In the genomic region with DNA sequence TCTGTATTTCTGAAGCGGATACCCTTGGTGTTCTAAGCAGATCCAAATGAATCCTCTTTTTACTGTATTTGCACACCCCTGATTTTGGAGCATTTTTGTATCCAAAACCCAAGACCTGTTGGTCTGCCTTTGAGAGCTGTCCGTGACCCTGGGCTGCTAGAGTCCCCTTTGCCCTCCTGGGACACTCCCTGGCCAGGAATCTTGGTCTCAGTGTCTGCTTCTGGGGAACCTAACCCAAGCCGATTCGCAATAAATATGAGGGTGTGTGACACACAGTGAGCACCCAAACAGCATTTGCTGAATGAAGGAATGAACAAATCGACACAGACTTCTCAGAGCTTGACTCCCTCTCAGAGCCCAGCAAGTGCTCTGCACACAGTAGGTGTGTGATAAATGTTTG, we compare ENCODE assay signal across 19 cellular contexts.
DNase-seq lines count a peak whose midpoint lies in the region; ATAC-seq, FAIRE-seq and TF ChIP-seq lines count a peak whose summit lies in the region.
"Had no signal": no experiment of that assay in that cellular context is flagged by ENCODE, and none has a peak within 500 bp of the region (broad histone marks: within the 10 kb centered on the region; RNA-seq: fewer than 3 reads in every experiment).

No MANE protein-coding gene starts in this region.

- no peak overlapping the region for H2BK5ac ChIP-seq in mesenchymal stem cell (ENCODE audit: low read depth, low read length, poor library complexity, severe bottlenecking)

- DNase-seq in HepG2 (ENCODE audit: low spot score) (no peak), right lobe of liver (no peak), PC-9 (peak in 1 of 2 experiments; percentile 55), mesenchymal stem cell (no peak), NCI-H82 (lab: John Stamatoyannopoulos, UW) (no peak), NK-92 (lab: John Stamatoyannopoulos, UW; ENCODE audit: unreplicated experiment) (no peak)
- DNase-seq: AML-193; C1 segment of cervical spinal cord; CD4-positive, alpha-beta T cell; DMS79 treated with DMSO at 0.1 percent for 48 hours; EL; KBM-7 had no signal

- TF ChIP-seq RAD21 in HepG2 (CRISPR knock-in tag; IDR thresholded peaks at IDR 0.05) = no peak

- no peak overlapping the region for H4K91ac ChIP-seq in mesenchymal stem cell (ENCODE audit: low read length)

- peak overlapping the region; percentile 8 for H2AK5ac ChIP-seq in mesenchymal stem cell (ENCODE audit: low read length, severe bottlenecking)

- in situ Hi-C loops in HepG2 (cut with HindIII; ENCODE audit: extremely low pct_ligation_motif_present, low pct_unique_long_range_greater_than_20kb) = loop anchor here (10.0 kb wide), 1 partner anchor 726 kb away; no protein-coding TSS in a partner anchor

- H2BK15ac ChIP-seq in mesenchymal stem cell (ENCODE audit: low read depth, poor library complexity, severe bottlenecking) = no peak overlapping the region

- no peaks in the 10 kb centered on the region for H3K9me2 ChIP-seq in PC-9 (ENCODE audit: insufficient read depth)

- no peak overlapping the region for H3K23ac ChIP-seq in mesenchymal stem cell (ENCODE audit: low read length in 2 of 2)

- H3K79me1 ChIP-seq in mesenchymal stem cell (replicated peaks; ENCODE audit: low read length, poor library complexity, severe bottlenecking) = peaks cover 3% of the 10 kb centered on the region

- TF ChIP-seq POLR2A in HepG2 (IDR thresholded peaks at IDR 0.05; ENCODE audit: insufficient read depth in 1 of 2, low read depth in 2 of 2, low read length in 2 of 2) = no peak
- TF ChIP-seq POLR2A in right lobe of liver (IDR thresholded peaks at IDR 0.05) = no peak

- H2AFZ ChIP-seq in HepG2 (ENCODE audit: low read length) (no peak overlapping the region), PC-9 (no peak overlapping the region), mesenchymal stem cell (ENCODE audit: low read depth, low read length) (no peak overlapping the region)

- POLR2A ChIA-PET in HepG2 (lab: Yijun Ruan, JAX) (no interaction called here), PC-9 (lab: Charles Lee; ENCODE audit: unreplicated experiment) (no interaction called here)

- CTCF ChIA-PET in HepG2 (lab: Yijun Ruan, JAX; ENCODE audit: low intra/inter-chr PET ratio, low total read pairs) = interaction anchor here (1.2 kb wide), 1 partner anchor 735 kb away, joined by 6 read pairs; no protein-coding TSS in a partner anchor
- CTCF ChIA-PET in PC-9 (lab: Charles Lee) = no interaction called here

- H3K4ac ChIP-seq in mesenchymal stem cell (ENCODE audit: low read depth in 1 of 2, low read length in 2 of 2) = peak overlapping the region in 1 of 2 experiments; percentile 81

- TF ChIP-seq EP300 in HepG2 (IDR thresholded peaks at IDR 0.05; ENCODE audit: low read depth in 2 of 2, low read length in 2 of 2) = no peak
- TF ChIP-seq EP300 in HepG2 (CRISPR knock-in tag; IDR thresholded peaks at IDR 0.05; ENCODE audit: borderline replicate concordance) = no peak

- no peak for FAIRE-seq in HepG2 (lab: Jason Lieb, UNC)
- FAIRE-seq: G401.6, GM12891, GM19239, H54 had no signal

- peak overlapping the region in 1 of 2 experiments; percentile 74 for H3K18ac ChIP-seq in mesenchymal stem cell (ENCODE audit: low read depth in 1 of 2, low read length in 2 of 2)

- intact Hi-C loops in HepG2 (cut with micrococcal nuclease; ENCODE audit: unreplicated experiment) = loop anchor here (5.0 to 10.0 kb wide), 4 partner anchors 206 to 733 kb away; partner anchors contain the start of gene NCOR2
- intact Hi-C loops in right lobe of liver (cut with DNase I) = no loop called here
- intact Hi-C loops in PC-9 (cut with micrococcal nuclease; ENCODE audit: unreplicated experiment) = loop anchor here (1.0 to 10.0 kb wide), 2 partner anchors 734 to 966 kb away; no protein-coding TSS in a partner anchor

- H3K9me3 ChIP-seq in HepG2 (ENCODE audit: low read length) (no peaks in the 10 kb centered on the region), right lobe of liver (no peaks in the 10 kb centered on the region), PC-9 (ENCODE audit: insufficient read depth, low read depth) (no peaks in the 10 kb centered on the region), mesenchymal stem cell (ENCODE audit: control insufficient read depth, low read length) (no peaks in the 10 kb centered on the region)

- H3K4me1 ChIP-seq in HepG2 (ENCODE audit: insufficient read depth, low read length) = peaks cover 62% of the 10 kb centered on the region
- H3K4me1 ChIP-seq in right lobe of liver = peaks cover 0 to 39% (median 3%) of the 10 kb centered on the region in 4 donors
- H3K4me1 ChIP-seq in PC-9 (replicated peaks; ENCODE audit: insufficient read depth) = peaks cover 25% of the 10 kb centered on the region
- H3K4me1 ChIP-seq in mesenchymal stem cell (ENCODE audit: control insufficient read depth, insufficient read depth, low read depth, low read length) = peaks cover 37% of the 10 kb centered on the region

- peaks cover 6% of the 10 kb centered on the region; the same call in 1 of the 2 replicates for H3F3A ChIP-seq in PC-9 (ENCODE audit: insufficient read depth, low read depth)

- H3K36me3 ChIP-seq in HepG2 (replicated peaks in 1 of 2; ENCODE audit: control insufficient read depth in 1 of 2, insufficient read depth in 2 of 2, low read length in 2 of 2) (no peaks in the 10 kb centered on the region), right lobe of liver (no peaks in the 10 kb centered on the region), PC-9 (ENCODE audit: low read depth) (no peaks in the 10 kb centered on the region), mesenchymal stem cell (ENCODE audit: control insufficient read depth in 1 of 2, insufficient read depth in 2 of 2, low read depth in 1 of 2, low read length in 2 of 2) (no peaks in the 10 kb centered on the region)

- H4K20me1 ChIP-seq in HepG2 (ENCODE audit: insufficient read depth, low read length) (no peaks in the 10 kb centered on the region), PC-9 (ENCODE audit: insufficient read depth) (no peaks in the 10 kb centered on the region)

- no peaks in the 10 kb centered on the region for H3K79me2 ChIP-seq in HepG2 (ENCODE audit: insufficient read depth, low read length)
- no peaks in the 10 kb centered on the region for H3K79me2 ChIP-seq in PC-9 (ENCODE audit: low read depth)

- WGBS in HepG2 (ENCODE audit: low lambda C conversion rate) = 75% methylated on average over 5 of the region's 5 CpGs
- WGBS in right lobe of liver (ENCODE audit: insufficient coverage, low coverage, low lambda C conversion rate, missing lambda C conversion rate) = 100% methylated on average over 5 of the region's 5 CpGs
- 94% methylated on average over 5 of the region's 5 CpGs for WGBS in mesenchymal stem cell

- BruUV-seq in HepG2 (replicated peaks; lab: Mats Ljungman, UMichigan) (no TSS peak), PC-9 (replicated peaks; lab: Mats Ljungman, UMichigan) (no TSS peak)

- no peak overlapping the region for H3K27ac ChIP-seq in HepG2 (ENCODE audit: extremely low read length, insufficient read depth, low read length)
- H3K27ac ChIP-seq in right lobe of liver = no peak overlapping the region
- no peak overlapping the region for H3K27ac ChIP-seq in PC-9
- no peak overlapping the region for H3K27ac ChIP-seq in mesenchymal stem cell (ENCODE audit: low read length, poor library complexity, severe bottlenecking)
- H3K27ac ChIP-seq: 22Rv1, HL-60 had no signal

- no peak for ATAC-seq in HepG2
- ATAC-seq in right lobe of liver = no peak
- ATAC-seq in GM21423 (IDR thresholded peaks at IDR 0.05; ENCODE audit: unreplicated experiment) = no peak

- H3K14ac ChIP-seq in mesenchymal stem cell (ENCODE audit: low read length in 2 of 2) = no peak overlapping the region

- TF ChIP-seq CTCF in HepG2 (CRISPR knock-in tag; IDR thresholded peaks at IDR 0.05) (no peak), right lobe of liver (IDR thresholded peaks at IDR 0.05) (no peak), PC-9 (conservative IDR thresholded peaks at IDR 0.05) (no peak)

- no peak overlapping the region for H4K8ac ChIP-seq in mesenchymal stem cell (ENCODE audit: low read length)

- H3K4me2 ChIP-seq in HepG2 (ENCODE audit: low read depth, low read length) (no peak overlapping the region), PC-9 (peak overlapping the region; percentile 67), mesenchymal stem cell (ENCODE audit: low read length, poor library complexity, severe bottlenecking) (no peak overlapping the region)

- peak overlapping the region in 1 of 2 experiments; percentile 83 for H2BK12ac ChIP-seq in mesenchymal stem cell (ENCODE audit: low read length in 2 of 2)

- no peak overlapping the region for H3K4me3 ChIP-seq in HepG2 (replicated peaks in 1 of 3; ENCODE audit: insufficient read depth in 1 of 3, low read depth in 2 of 3, low read length in 3 of 3)
- no peak overlapping the region for H3K4me3 ChIP-seq in right lobe of liver
- H3K4me3 ChIP-seq in PC-9 = no peak overlapping the region
- H3K4me3 ChIP-seq in mesenchymal stem cell (ENCODE audit: insufficient read depth in 1 of 2, low read depth in 1 of 2, low read length in 2 of 2) = no peak overlapping the region

- H3K27me3 ChIP-seq in HepG2 (ENCODE audit: control insufficient read depth in 1 of 2, insufficient read depth in 2 of 2, low read length in 2 of 2) (no peaks in the 10 kb centered on the region), right lobe of liver (no peaks in the 10 kb centered on the region), PC-9 (ENCODE audit: insufficient read depth, low read depth) (no peaks in the 10 kb centered on the region), mesenchymal stem cell (ENCODE audit: control insufficient read depth in 1 of 2, insufficient read depth in 1 of 2, low read length in 2 of 2) (peaks cover 0 to 20% of the 10 kb centered on the region in 2 experiments)

- H3K9ac ChIP-seq in HepG2 (ENCODE audit: insufficient read depth, low read depth, low read length) (no peak overlapping the region), mesenchymal stem cell (ENCODE audit: low read length) (no peak overlapping the region)

- H2BK120ac ChIP-seq in mesenchymal stem cell (ENCODE audit: low read depth, low read length) = no peak overlapping the region

TF ChIP-seq in HepG2, 621 proteins besides CTCF, POLR2A, EP300 and RAD21:
- TF ChIP-seq RFX5 (IDR thresholded peaks at IDR 0.05; ENCODE audit: low read depth, low read length) (no peak), ZKSCAN1 (IDR thresholded peaks at IDR 0.05; ENCODE audit: low read length) (0 out of 2 replicates have a peak, but pooled peaks have one; percentile 41), ZZZ3 (CRISPR knock-in tag; IDR thresholded peaks at IDR 0.05; ENCODE audit: borderline replicate concordance) (no peak)
- TF ChIP-seq, protein P1, sequence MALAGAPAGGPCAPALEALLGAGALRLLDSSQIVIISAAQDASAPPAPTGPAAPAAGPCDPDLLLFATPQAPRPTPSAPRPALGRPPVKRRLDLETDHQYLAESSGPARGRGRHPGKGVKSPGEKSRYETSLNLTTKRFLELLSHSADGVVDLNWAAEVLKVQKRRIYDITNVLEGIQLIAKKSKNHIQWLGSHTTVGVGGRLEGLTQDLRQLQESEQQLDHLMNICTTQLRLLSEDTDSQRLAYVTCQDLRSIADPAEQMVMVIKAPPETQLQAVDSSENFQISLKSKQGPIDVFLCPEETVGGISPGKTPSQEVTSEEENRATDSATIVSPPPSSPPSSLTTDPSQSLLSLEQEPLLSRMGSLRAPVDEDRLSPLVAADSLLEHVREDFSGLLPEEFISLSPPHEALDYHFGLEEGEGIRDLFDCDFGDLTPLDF (CRISPR knock-in tag; IDR thresholded peaks at IDR 0.05) = no peak

Comparison
In these comparisons a context has a peak if more than half of its experiments do, and no peak if none do; other contexts are left out.
1. intact Hi-C loops: an anchor here in HepG2 (5.0 to 10.0 kb wide) and PC-9 (1.0 to 10.0 kb wide); none called in right lobe of liver.